8 cellular contexts compared by ENCODE assay signal in the genomic region with DNA sequence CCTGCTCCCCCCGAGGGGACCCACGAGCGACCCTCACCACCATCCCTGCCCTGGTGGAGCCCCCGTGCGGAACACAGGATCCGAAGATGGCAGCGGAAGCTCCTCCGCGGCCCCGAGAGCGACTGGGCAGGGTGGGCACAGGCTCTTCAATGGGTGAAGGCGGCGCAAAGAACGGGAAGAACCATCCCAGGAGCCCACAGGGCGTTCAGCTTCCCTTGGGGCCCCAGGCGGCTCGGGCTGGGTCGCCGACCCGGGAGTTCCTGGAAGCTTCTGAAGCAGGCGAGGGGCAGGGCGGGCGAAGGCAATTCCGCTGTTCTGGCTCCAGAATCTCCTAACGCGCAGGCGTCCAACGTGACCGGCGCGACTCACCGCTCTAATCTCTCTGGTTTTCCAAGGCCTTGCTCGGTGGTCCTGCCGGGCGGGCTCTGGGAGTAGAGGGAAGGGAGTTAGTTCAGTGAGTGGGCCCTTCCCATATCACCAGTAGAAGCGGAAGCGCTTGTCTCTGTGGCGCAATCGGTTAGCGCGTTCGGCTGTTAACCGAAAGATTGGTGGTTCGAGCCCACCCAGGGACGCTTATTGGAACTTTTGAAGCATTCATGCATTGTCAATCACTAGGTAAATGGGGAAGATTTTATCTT. TPM values are rescaled to one million over a fixed set of nuclear protein-coding genes. Genes with fewer than 3 reads are reported as not detected.
DNase-seq lines count a peak whose midpoint lies in the region; TF ChIP-seq lines count a peak whose summit lies in the region.
"Not testable (repeated sequence)": the region's sequence is repeated elsewhere in the genome, so short reads cannot be mapped to it uniquely, and the experiment has no call there.

No MANE protein-coding gene starts in this region.

- TF ChIP-seq CTCF in neutrophil (IDR thresholded peaks at IDR 0.05): not testable (repeated sequence)

- not testable (repeated sequence) for H3K9me3 ChIP-seq in iPS-18a (ENCODE audit: control insufficient read depth, low read depth, low read length); neutrophil

- not testable (repeated sequence) for H3K36me3 ChIP-seq in iPS-18a (ENCODE audit: control insufficient read depth, low read depth, low read length); neutrophil

- peak overlapping the region; percentile 76 for H3K4me3 ChIP-seq in iPS-18a (ENCODE audit: low read length)
- H3K4me3 ChIP-seq in neutrophil (ENCODE audit: low read depth in 1 of 2, low read length in 1 of 2): peak overlapping the region; percentile 57 to 64

- not testable (repeated sequence) for H3K27me3 ChIP-seq in iPS-18a (ENCODE audit: control insufficient read depth, insufficient read depth, low read length)
- H3K27me3 ChIP-seq in neutrophil: peaks cover 40% of the 10 kb centered on the region

- H3K27ac ChIP-seq in iPS-18a (ENCODE audit: low read length) (peak overlapping the region; percentile 5), neutrophil (peak overlapping the region; percentile 40)

- peak overlapping the region; percentile 76 for H3K9ac ChIP-seq in iPS-18a (ENCODE audit: low read length)

- DNase-seq in Ammon's horn (ENCODE audit: low spot score) (peak; percentile 90), HT-29 (ENCODE audit: low spot score) (peak; percentile 74), T follicular helper cell (ENCODE audit: low read depth) (peak; percentile 32)
- peak; percentile 40 for DNase-seq in activated T-helper 9 cell treated with anti-CD3 and anti-CD28 coated beads, Interleukin-2, amount 50 U/mL, for 16 hours (ENCODE audit: low read depth)
- DNase-seq in effector CD8-positive, alpha-beta T cell (lab: John Stamatoyannopoulos, UW): peak; percentile 33
- DNase-seq in stimulated activated CD8-positive, alpha-beta memory T cell treated with anti-CD3 and anti-CD28 coated beads, Interleukin-15, amount 100 ng/mL, for 48 hours (ENCODE audit: low read depth in 2 of 2): peak; percentile 51 to 54

- not testable (repeated sequence) for H3K4me1 ChIP-seq in iPS-18a (ENCODE audit: control insufficient read depth, low read depth, low read length)
- H3K4me1 ChIP-seq in neutrophil (ENCODE audit: control insufficient read depth in 1 of 2, insufficient read depth in 1 of 2, low read depth in 1 of 2, low read length in 1 of 2): peaks cover 13 to 18% of the 10 kb centered on the region in 2 experiments

RNA-seq across cellular contexts. Expression of a gene that starts 6.5 kb away (rescaled TPM):
- under 0.01 TPM in 2 replicates for total RNA-seq in HT-29 (2014; rRNA removed; shearing (Covaris generic))

RNA-seq across cellular contexts. Expression of a gene that starts 32.4 kb away (rescaled TPM):
- 12.0 and 13.2 TPM in 2 replicates for total RNA-seq in HT-29 (2014; rRNA removed; shearing (Covaris generic))

Comparison
In these comparisons a context has a peak if more than half of its experiments do, and no peak if none do; other contexts are left out.
1. Peak in every context shown above with its lines: DNase-seq, H3K4me3 ChIP-seq and H3K27ac ChIP-seq.
2. DNase-seq: peak in every context shown above with its lines; median percentile 90 in Ammon's horn; 74 in HT-29; 52 in stimulated activated CD8-positive, alpha-beta memory T cell treated with anti-CD3 and anti-CD28 coated beads, Interleukin-15, amount 100 ng/mL, for 48 hours; 40 in activated T-helper 9 cell treated with anti-CD3 and anti-CD28 coated beads, Interleukin-2, amount 50 U/mL, for 16 hours; 33 in effector CD8-positive, alpha-beta T cell; 32 in T follicular helper cell.